9 cellular contexts compared by ENCODE assay signal in genomic region chr13:50125556-50126377, GRCh38.
DNase-seq lines count a peak whose midpoint lies in the region; ATAC-seq, FAIRE-seq and TF ChIP-seq lines count a peak whose summit lies in the region.
"Had no signal": no experiment of that assay in that cellular context is flagged by ENCODE, and none has a peak within 500 bp of the region (broad histone marks: within the 10 kb centered on the region; RNA-seq: fewer than 3 reads in every experiment).

No MANE protein-coding gene starts in this region.

- no TSS peak for BruUV-seq in Caco-2 (replicated peaks; lab: Mats Ljungman, UMichigan)

- H3K36me3 ChIP-seq in Caco-2 (ENCODE audit: control insufficient read depth, insufficient read depth, low read length) (0 out of 2 replicates have a peak, but pooled peaks cover 3% of the 10 kb centered on the region), astrocyte (ENCODE audit: insufficient read depth, low read length) (no peaks in the 10 kb centered on the region), psoas muscle (ENCODE audit: insufficient read depth in 1 of 2, low read depth in 1 of 2) (peaks cover 0 to 6% of the 10 kb centered on the region in 2 donors)

- H3K4me2 ChIP-seq in astrocyte (ENCODE audit: low read length), result peak overlapping the region; percentile 86

- peak; percentile 13 for ATAC-seq in HG02588 (IDR thresholded peaks at IDR 0.05; ENCODE audit: unreplicated experiment)
- peak; percentile 48 to 53 for ATAC-seq in right cardiac atrium
- peak; percentile 64 to 71 (median 66) for ATAC-seq in psoas muscle

- H3K9ac ChIP-seq in astrocyte (ENCODE audit: low read length), result peak overlapping the region; percentile 95

- peak overlapping the region; percentile 86 for H2AFZ ChIP-seq in astrocyte (ENCODE audit: low read depth, low read length)

- H3K4me1 Mint-ChIP-seq in Caco-2 (ENCODE audit: low read depth, unreplicated experiment) (peaks cover 26% of the 10 kb centered on the region), astrocyte (ENCODE audit: low read depth, unreplicated experiment) (peaks cover 29% of the 10 kb centered on the region)

- H3K9me3 ChIP-seq in Caco-2 (no peaks in the 10 kb centered on the region), astrocyte (ENCODE audit: insufficient read depth, low read depth, low read length) (no peaks in the 10 kb centered on the region), right cardiac atrium (ENCODE audit: control insufficient read depth, low read length) (no peaks in the 10 kb centered on the region), psoas muscle (no peaks in the 10 kb centered on the region)

- TF ChIP-seq CTCF in Caco-2 (IDR thresholded peaks at IDR 0.05; ENCODE audit: insufficient read depth in 1 of 2, low read depth in 1 of 2, low read length in 1 of 2, severe bottlenecking in 1 of 2, unreplicated experiment in 1 of 2) (no peak), astrocyte (IDR thresholded peaks at IDR 0.05; ENCODE audit: insufficient read depth, low read depth, low read length) (no peak), psoas muscle (IDR thresholded peaks at IDR 0.05) (no peak)

- CTCF ChIA-PET in Caco-2 (lab: Charles Lee), result interaction anchor here (0.6 to 1.4 kb wide), 4 partner anchors 10 to 190 kb away, joined by 3 to 6 read pairs (median 3); partner anchors contain the start of genes SPRYD7 and TRIM13

- H3K9me3 Mint-ChIP-seq in Caco-2 (ENCODE audit: unreplicated experiment), result no peaks in the 10 kb centered on the region
- H3K9me3 Mint-ChIP-seq in astrocyte (ENCODE audit: unreplicated experiment), result peaks cover 11% of the 10 kb centered on the region

- H3K4me1 ChIP-seq in Caco-2, result peaks cover 22% of the 10 kb centered on the region
- peaks cover 33% of the 10 kb centered on the region for H3K4me1 ChIP-seq in astrocyte (ENCODE audit: insufficient read depth, low read length)
- no peaks in the 10 kb centered on the region for H3K4me1 ChIP-seq in right cardiac atrium (ENCODE audit: control insufficient read depth, insufficient read depth, low read length)
- peaks cover 40% of the 10 kb centered on the region for H3K4me1 ChIP-seq in psoas muscle

- DNase-seq in Caco-2, result peak; percentile 89 to 91
- DNase-seq in NCI-H2081 treated with DMSO at 0.1 percent for 48 hours (lab: John Stamatoyannopoulos, UW), result peak; percentile 52
- peak; percentile 89 for DNase-seq in T-helper 22 cell (ENCODE audit: low read depth)
- peak; percentile 55 for DNase-seq in astrocyte (ENCODE audit: low read depth)
- peak; percentile 89 to 97 (median 96) for DNase-seq in right cardiac atrium
- peak; percentile 96 to 98 for DNase-seq in psoas muscle
- DNase-seq in urothelium cell line (ENCODE audit: low spot score), result peak; percentile 64

- H3K4me3 Mint-ChIP-seq in Caco-2 (ENCODE audit: unreplicated experiment), result peak overlapping the region; percentile 95
- H3K4me3 Mint-ChIP-seq in astrocyte (ENCODE audit: unreplicated experiment), result peak overlapping the region; percentile 81

- H3K27me3 Mint-ChIP-seq in Caco-2 (ENCODE audit: insufficient read depth, unreplicated experiment), result no peaks in the 10 kb centered on the region
- peaks cover 23% of the 10 kb centered on the region for H3K27me3 Mint-ChIP-seq in astrocyte (ENCODE audit: low read depth, unreplicated experiment)

- POLR2A ChIA-PET in Caco-2 (lab: Charles Lee), result interaction anchor here (0.6 to 4.0 kb wide), 10 partner anchors 44 to 1833 kb away, joined by 3 to 29 read pairs (median 4); partner anchors contain the start of gene TRIM13

- peaks cover 27% of the 10 kb centered on the region for H3K79me2 ChIP-seq in astrocyte (ENCODE audit: insufficient read depth, low read length)

- H3K4me3 ChIP-seq in Caco-2 (ENCODE audit: low read depth, low read length), result peak overlapping the region; percentile 100
- peak overlapping the region; percentile 82 for H3K4me3 ChIP-seq in astrocyte (ENCODE audit: insufficient read depth, low read depth, low read length)
- H3K4me3 ChIP-seq in right cardiac atrium (ENCODE audit: low read length), result peak overlapping the region; percentile 55
- H3K4me3 ChIP-seq in psoas muscle, result peak overlapping the region; percentile 99

- H3K27me3 ChIP-seq in Caco-2 (replicated peaks; ENCODE audit: control insufficient read depth, insufficient read depth, low read length) (no peaks in the 10 kb centered on the region), astrocyte (ENCODE audit: insufficient read depth, low read length) (peaks cover 28% of the 10 kb centered on the region), right cardiac atrium (ENCODE audit: control insufficient read depth, insufficient read depth) (no peaks in the 10 kb centered on the region), psoas muscle (ENCODE audit: insufficient read depth in 3 of 3, low read length in 2 of 3) (no peaks in the 10 kb centered on the region)

- H3K27ac Mint-ChIP-seq in Caco-2 (ENCODE audit: unreplicated experiment) (peak overlapping the region; percentile 96), astrocyte (ENCODE audit: unreplicated experiment) (peak overlapping the region; percentile 92)

- H3K36me3 Mint-ChIP-seq in Caco-2 (ENCODE audit: insufficient read depth, unreplicated experiment) (peaks cover 34% of the 10 kb centered on the region), astrocyte (ENCODE audit: low read depth, unreplicated experiment) (peaks cover 7% of the 10 kb centered on the region)

- FAIRE-seq in astrocyte (lab: Jason Lieb, UNC), result no peak
- no peak for FAIRE-seq in urothelium cell line (lab: Jason Lieb, UNC)
- FAIRE-seq: TTC549 had no signal

- intact Hi-C loops in Caco-2 (cut with micrococcal nuclease; ENCODE audit: unreplicated experiment), result loop anchor here (1.0 kb wide), 1 partner anchor 210 kb away; no protein-coding TSS in a partner anchor
- intact Hi-C loops in right cardiac atrium (cut with DNase I), result no loop called here
- intact Hi-C loops in psoas muscle (cut with DNase I), result loop anchor here (2.0 to 10.0 kb wide), 5 partner anchors 43 to 471 kb away; partner anchors contain the start of gene TRIM13 (in 2 of the 2)

- WGBS in right cardiac atrium, result 5% methylated on average over 94 of the region's 94 CpGs
- 2 to 3% (median 2%) methylated on average over 71 to 94 of the region's 94 CpGs for WGBS in psoas muscle, 3 donors

- peak overlapping the region; percentile 94 for H3K27ac ChIP-seq in astrocyte (ENCODE audit: low read depth, low read length)
- H3K27ac ChIP-seq in right cardiac atrium (ENCODE audit: low read length), result peak overlapping the region; percentile 49
- peak overlapping the region; percentile 100 for H3K27ac ChIP-seq in psoas muscle

- H4K20me1 ChIP-seq in astrocyte (ENCODE audit: insufficient read depth, low read length), result peaks cover 11% of the 10 kb centered on the region

Comparison
In these comparisons a context has a peak if more than half of its experiments do, and no peak if none do; other contexts are left out.
1. Peak in every context shown above with its lines: DNase-seq, ATAC-seq, H3K4me3 ChIP-seq and H3K27ac ChIP-seq.
2. ATAC-seq: peak in every context shown above with its lines; median percentile 66 in psoas muscle; 50 in right cardiac atrium; 13 in HG02588.
3. H3K27ac ChIP-seq: peak in every context shown above with its lines; median percentile 100 in psoas muscle; 94 in astrocyte; 49 in right cardiac atrium.
4. intact Hi-C loops: an anchor here in Caco-2 (1.0 kb wide) and psoas muscle (2.0 to 10.0 kb wide); none called in right cardiac atrium.